In the genomic region with DNA sequence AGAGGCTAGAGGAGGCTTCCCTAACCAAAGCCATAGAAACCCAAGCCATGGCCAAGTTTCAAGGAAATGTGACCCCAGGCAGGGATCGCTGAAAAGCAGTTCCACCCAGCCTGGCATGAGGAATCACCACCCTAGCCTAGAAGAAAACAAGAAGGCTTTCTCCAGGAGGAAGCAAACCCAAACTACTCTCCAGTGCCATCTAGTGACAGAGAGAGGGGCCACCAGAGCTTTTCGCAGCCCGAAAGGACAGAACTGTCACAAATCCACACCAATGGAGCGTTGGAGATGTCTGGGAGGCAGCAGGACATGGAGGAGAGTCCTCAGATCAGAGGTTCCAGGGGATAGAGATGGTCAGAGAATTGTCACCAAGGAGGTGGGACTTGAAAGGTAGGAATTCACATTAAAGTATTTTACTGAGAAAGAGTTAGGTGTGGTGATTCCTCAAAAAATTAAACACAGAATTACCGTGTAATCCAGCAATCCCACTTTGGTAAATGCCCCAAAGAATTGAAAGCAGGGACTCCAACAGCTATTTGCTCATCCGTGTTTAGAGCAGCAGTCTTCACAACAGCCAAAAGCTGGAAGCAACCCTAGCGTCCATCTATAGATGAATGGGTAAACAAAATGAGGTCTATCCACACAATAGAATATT, we compare ENCODE assay signal across 8 cellular contexts.
DNase-seq lines count a peak whose midpoint lies in the region; ATAC-seq and TF ChIP-seq lines count a peak whose summit lies in the region.

No MANE protein-coding gene starts in this region.

- peak; percentile 81 for TF ChIP-seq CTCF in PC-3 (conservative IDR thresholded peaks at IDR 0.05; ENCODE audit: low read depth, low read length)

- H3K79me2 ChIP-seq in PC-3 (ENCODE audit: low read length) (no peaks in the 10 kb centered on the region), trophoblast cell (ENCODE audit: control insufficient read depth, insufficient read depth, low read length, poor library complexity) (no peaks in the 10 kb centered on the region)

- no peak overlapping the region for H2AK5ac ChIP-seq in trophoblast cell (ENCODE audit: low read length)

- H3K9me3 ChIP-seq in PC-3 (ENCODE audit: low read length) (no peaks in the 10 kb centered on the region), trophoblast cell (ENCODE audit: insufficient read depth, low read depth, low read length) (peaks cover 3% of the 10 kb centered on the region)

- H3K4me3 ChIP-seq in PC-3 (ENCODE audit: low read length) = no peak overlapping the region
- H3K4me3 ChIP-seq in trophoblast cell (ENCODE audit: low read depth, low read length) = no peak overlapping the region

- H3K27ac ChIP-seq in PC-3 (ENCODE audit: low read length) = no peak overlapping the region
- no peak overlapping the region for H3K27ac ChIP-seq in trophoblast cell (ENCODE audit: low read depth, low read length)

- H3K9ac ChIP-seq in PC-3 (ENCODE audit: low read length) (no peak overlapping the region), trophoblast cell (ENCODE audit: low read length) (no peak overlapping the region)

- no peak overlapping the region for H2AFZ ChIP-seq in PC-3 (ENCODE audit: low read length)
- H2AFZ ChIP-seq in trophoblast cell (ENCODE audit: insufficient read depth, low read length, poor library complexity) = no peak overlapping the region

- CTCF ChIA-PET in PC-3 (lab: Charles Lee) = interaction anchor here (0.5 kb wide), 1 partner anchor 32 kb away, joined by 3 read pairs; no protein-coding TSS in a partner anchor

- no peak overlapping the region for H3K4me2 ChIP-seq in PC-3 (ENCODE audit: low read length)
- no peak overlapping the region for H3K4me2 ChIP-seq in trophoblast cell (ENCODE audit: low read length)

- H3K14ac ChIP-seq in trophoblast cell (ENCODE audit: low read length) = no peak overlapping the region

- no peak overlapping the region for H2BK12ac ChIP-seq in trophoblast cell (ENCODE audit: low read length)

- H3F3A ChIP-seq in PC-3 (ENCODE audit: low read length, unreplicated experiment) = no peaks in the 10 kb centered on the region

- H3K9me2 ChIP-seq in PC-3 (replicated peaks; ENCODE audit: low read length) = no peaks in the 10 kb centered on the region

- H4K91ac ChIP-seq in trophoblast cell (ENCODE audit: low read depth, low read length) = no peak overlapping the region

- no peak overlapping the region for H3K4ac ChIP-seq in trophoblast cell (ENCODE audit: low read depth, low read length)

- POLR2A ChIA-PET in PC-3 (lab: Charles Lee; ENCODE audit: unreplicated experiment) = no interaction called here

- no peak overlapping the region for H4K8ac ChIP-seq in trophoblast cell (ENCODE audit: low read depth, low read length)

- BruUV-seq in PC-3 (replicated peaks; lab: Mats Ljungman, UMichigan) = no TSS peak

- H4K20me1 ChIP-seq in PC-3 (ENCODE audit: low read length) = no peaks in the 10 kb centered on the region

- no peak overlapping the region for H3K23ac ChIP-seq in trophoblast cell (ENCODE audit: low read length)

- no peak overlapping the region for H4K12ac ChIP-seq in trophoblast cell (ENCODE audit: low read depth, low read length)

- H3K4me1 ChIP-seq in PC-3 (ENCODE audit: insufficient read depth, low read length) (no peaks in the 10 kb centered on the region), trophoblast cell (ENCODE audit: control insufficient read depth in 1 of 2, insufficient read depth in 2 of 2, low read length in 2 of 2) (no peaks in the 10 kb centered on the region)

- no peaks in the 10 kb centered on the region for H3K36me3 ChIP-seq in PC-3 (ENCODE audit: low read depth, low read length)
- H3K36me3 ChIP-seq in trophoblast cell (ENCODE audit: control insufficient read depth in 1 of 2, insufficient read depth in 2 of 2, low read length in 2 of 2) = no peaks in the 10 kb centered on the region

- H2BK5ac ChIP-seq in trophoblast cell (ENCODE audit: low read depth, low read length, poor library complexity) = no peak overlapping the region

- H2BK120ac ChIP-seq in trophoblast cell (ENCODE audit: insufficient read depth, low read length, poor library complexity) = no peak overlapping the region

- no peaks in the 10 kb centered on the region for H3K79me1 ChIP-seq in trophoblast cell (ENCODE audit: low read length)

- no CpG with 5 or more reads among the region's 7 CpGs for WGBS in trophoblast cell (ENCODE audit: extremely low coverage, insufficient coverage, insufficient read length)

- in situ Hi-C loops in Caki2 (cut with HindIII; ENCODE audit: low pct_unique_long_range_greater_than_20kb, low sequenced_read_pairs) = no loop called here

- DNase-seq in Caki2 (ENCODE audit: low read depth) (peak; percentile 72), HT1080 (ENCODE audit: low read depth) (peak; percentile 62), PC-3 (peak; percentile 72), globus pallidus (ENCODE audit: low spot score) (peak; percentile 62), trophoblast cell (peak; percentile 43 to 83)
- peak; percentile 6 for DNase-seq in activated T-helper 9 cell treated with anti-CD3 and anti-CD28 coated beads, Interleukin-2, amount 50 U/mL, for 16 hours (ENCODE audit: low read depth)
- DNase-seq in central memory CD4-positive, alpha-beta T cell = no peak

- H3K18ac ChIP-seq in trophoblast cell (ENCODE audit: low read length) = no peak overlapping the region

- H3K27me3 ChIP-seq in PC-3 (ENCODE audit: low read length) (no peaks in the 10 kb centered on the region), trophoblast cell (ENCODE audit: insufficient read depth, low read length) (no peaks in the 10 kb centered on the region)

- ATAC-seq in PC-3 = peak; percentile 68
- ATAC-seq in GM18868 (IDR thresholded peaks at IDR 0.05; ENCODE audit: unreplicated experiment) = no peak

- intact Hi-C loops in PC-3 (cut with micrococcal nuclease) = loop anchor here (1.0 to 2.0 kb wide), 2 partner anchors 121 to 276 kb away; no protein-coding TSS in a partner anchor
